Comparison of ENCODE assay signal across 1 cellular context in genomic region chr5:1594336-1595106, GRCh38.
TF ChIP-seq lines count a peak whose summit lies in the region.

No MANE protein-coding gene starts in this region.

TF ChIP-seq in HepG2, 621 proteins besides CTCF, POLR2A, EP300 and RAD21 (continued from another document and continues in another):
- TF ChIP-seq, protein P1, sequence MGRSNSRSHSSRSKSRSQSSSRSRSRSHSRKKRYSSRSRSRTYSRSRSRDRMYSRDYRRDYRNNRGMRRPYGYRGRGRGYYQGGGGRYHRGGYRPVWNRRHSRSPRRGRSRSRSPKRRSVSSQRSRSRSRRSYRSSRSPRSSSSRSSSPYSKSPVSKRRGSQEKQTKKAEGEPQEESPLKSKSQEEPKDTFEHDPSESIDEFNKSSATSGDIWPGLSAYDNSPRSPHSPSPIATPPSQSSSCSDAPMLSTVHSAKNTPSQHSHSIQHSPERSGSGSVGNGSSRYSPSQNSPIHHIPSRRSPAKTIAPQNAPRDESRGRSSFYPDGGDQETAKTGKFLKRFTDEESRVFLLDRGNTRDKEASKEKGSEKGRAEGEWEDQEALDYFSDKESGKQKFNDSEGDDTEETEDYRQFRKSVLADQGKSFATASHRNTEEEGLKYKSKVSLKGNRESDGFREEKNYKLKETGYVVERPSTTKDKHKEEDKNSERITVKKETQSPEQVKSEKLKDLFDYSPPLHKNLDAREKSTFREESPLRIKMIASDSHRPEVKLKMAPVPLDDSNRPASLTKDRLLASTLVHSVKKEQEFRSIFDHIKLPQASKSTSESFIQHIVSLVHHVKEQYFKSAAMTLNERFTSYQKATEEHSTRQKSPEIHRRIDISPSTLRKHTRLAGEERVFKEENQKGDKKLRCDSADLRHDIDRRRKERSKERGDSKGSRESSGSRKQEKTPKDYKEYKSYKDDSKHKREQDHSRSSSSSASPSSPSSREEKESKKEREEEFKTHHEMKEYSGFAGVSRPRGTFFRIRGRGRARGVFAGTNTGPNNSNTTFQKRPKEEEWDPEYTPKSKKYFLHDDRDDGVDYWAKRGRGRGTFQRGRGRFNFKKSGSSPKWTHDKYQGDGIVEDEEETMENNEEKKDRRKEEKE (IDR thresholded peaks at IDR 0.05), result no peak
- TF ChIP-seq UBTF (CRISPR knock-in tag; IDR thresholded peaks at IDR 0.05) (peak; percentile 68), MTA3 (CRISPR knock-in tag; IDR thresholded peaks at IDR 0.05) (no peak), ZNF589 (CRISPR knock-in tag; conservative IDR thresholded peaks at IDR 0.05) (no peak), TGIF2 (CRISPR knock-in tag; IDR thresholded peaks at IDR 0.05) (no peak), ZNF761 (CRISPR knock-in tag; conservative IDR thresholded peaks at IDR 0.05) (peak; percentile 91), NBN (conservative IDR thresholded peaks at IDR 0.05) (no peak), CBX5 (CRISPR knock-in tag; IDR thresholded peaks at IDR 0.05; ENCODE audit: borderline replicate concordance) (no peak), ZNF567 (CRISPR knock-in tag; IDR thresholded peaks at IDR 0.05; ENCODE audit: borderline replicate concordance) (0 out of 2 replicates have a peak, but pooled peaks have one; percentile 67), JARID2 (CRISPR knock-in tag; IDR thresholded peaks at IDR 0.05; ENCODE audit: insufficient replicate concordance) (no peak), ZNF720 (CRISPR knock-in tag; IDR thresholded peaks at IDR 0.05) (no peak), FOXK1 (CRISPR knock-in tag; IDR thresholded peaks at IDR 0.05; ENCODE audit: borderline replicate concordance, low read depth) (peak; percentile 62; the same call in 1 of the 2 replicates), IKZF1 (IDR thresholded peaks at IDR 0.05) (no peak), SMARCE1 (IDR thresholded peaks at IDR 0.05; ENCODE audit: borderline replicate concordance) (no peak), DMAP1 (CRISPR knock-in tag; IDR thresholded peaks at IDR 0.05) (peak; percentile 75; the same call in 1 of the 2 replicates), GPBP1L1 (CRISPR knock-in tag; IDR thresholded peaks at IDR 0.05) (no peak), CCAR2 (optimal IDR thresholded peaks at IDR 0.05; ENCODE audit: low read depth, low read length) (no peak), ZNF335 (CRISPR knock-in tag; IDR thresholded peaks at IDR 0.05) (peak; percentile 35; the same call in 1 of the 2 replicates), ARNTL (CRISPR knock-in tag; IDR thresholded peaks at IDR 0.05) (peak; percentile 45; the same call in 1 of the 2 replicates), KLF9 (CRISPR knock-in tag; IDR thresholded peaks at IDR 0.05; ENCODE audit: low read depth) (no peak), ZNF780A (CRISPR knock-in tag; IDR thresholded peaks at IDR 0.05) (no peak), MZF1 (CRISPR knock-in tag; IDR thresholded peaks at IDR 0.05; ENCODE audit: borderline replicate concordance) (no peak), SIN3B (IDR thresholded peaks at IDR 0.05; ENCODE audit: low read length) (no peak), TBP (CRISPR knock-in tag; IDR thresholded peaks at IDR 0.05) (no peak), PPARG (CRISPR knock-in tag; conservative IDR thresholded peaks at IDR 0.05) (0 out of 2 replicates have a peak, but pooled peaks have one; percentile 48), SOX5 (CRISPR knock-in tag; IDR thresholded peaks at IDR 0.05; ENCODE audit: borderline replicate concordance) (no peak), ZFP36L2 (CRISPR knock-in tag; IDR thresholded peaks at IDR 0.05) (no peak), ZKSCAN1 (IDR thresholded peaks at IDR 0.05; ENCODE audit: low read length) (no peak), YEATS2 (CRISPR knock-in tag; IDR thresholded peaks at IDR 0.05; ENCODE audit: borderline replicate concordance) (peak; percentile 39; the same call in 1 of the 2 replicates), SAP130 (CRISPR knock-in tag; IDR thresholded peaks at IDR 0.05; ENCODE audit: low read depth) (peak; percentile 79), AHR (CRISPR knock-in tag; IDR thresholded peaks at IDR 0.05) (no peak), SMARCC2 (IDR thresholded peaks at IDR 0.05) (no peak), ZNF788 (CRISPR knock-in tag; IDR thresholded peaks at IDR 0.05; ENCODE audit: borderline replicate concordance) (no peak), NAIF1 (CRISPR knock-in tag; IDR thresholded peaks at IDR 0.05; ENCODE audit: borderline replicate concordance) (no peak), HNRNPLL (IDR thresholded peaks at IDR 0.05; ENCODE audit: low read depth, low read length, poor library complexity, severe bottlenecking) (peak; percentile 90), ZSCAN30 (CRISPR knock-in tag; IDR thresholded peaks at IDR 0.05) (no peak), NONO (IDR thresholded peaks at IDR 0.05) (no peak), NONO (CRISPR knock-in tag; conservative IDR thresholded peaks at IDR 0.05) (peak; percentile 73), ZNF709 (CRISPR knock-in tag; IDR thresholded peaks at IDR 0.05) (no peak), TCF12 (IDR thresholded peaks at IDR 0.05) (no peak), TCF12 (CRISPR knock-in tag; IDR thresholded peaks at IDR 0.05) (0 out of 2 replicates have a peak, but pooled peaks have one; percentile 36), PBX3 (CRISPR knock-in tag; IDR thresholded peaks at IDR 0.05; ENCODE audit: borderline replicate concordance) (no peak), ZNF431 (CRISPR knock-in tag; IDR thresholded peaks at IDR 0.05; ENCODE audit: borderline replicate concordance, low read depth) (0 out of 2 replicates have a peak, but pooled peaks have one; percentile 43), TEF (CRISPR knock-in tag; IDR thresholded peaks at IDR 0.05) (no peak), PAX8 (CRISPR knock-in tag; IDR thresholded peaks at IDR 0.05; ENCODE audit: borderline replicate concordance) (no peak), ZNF629 (CRISPR knock-in tag; conservative IDR thresholded peaks at IDR 0.05) (no peak), ZNF3 (CRISPR knock-in tag; IDR thresholded peaks at IDR 0.05) (no peak), RNF2 (conservative IDR thresholded peaks at IDR 0.05; ENCODE audit: low read depth) (no peak; the same call in 1 of the 2 replicates)
- TF ChIP-seq, protein P2, sequence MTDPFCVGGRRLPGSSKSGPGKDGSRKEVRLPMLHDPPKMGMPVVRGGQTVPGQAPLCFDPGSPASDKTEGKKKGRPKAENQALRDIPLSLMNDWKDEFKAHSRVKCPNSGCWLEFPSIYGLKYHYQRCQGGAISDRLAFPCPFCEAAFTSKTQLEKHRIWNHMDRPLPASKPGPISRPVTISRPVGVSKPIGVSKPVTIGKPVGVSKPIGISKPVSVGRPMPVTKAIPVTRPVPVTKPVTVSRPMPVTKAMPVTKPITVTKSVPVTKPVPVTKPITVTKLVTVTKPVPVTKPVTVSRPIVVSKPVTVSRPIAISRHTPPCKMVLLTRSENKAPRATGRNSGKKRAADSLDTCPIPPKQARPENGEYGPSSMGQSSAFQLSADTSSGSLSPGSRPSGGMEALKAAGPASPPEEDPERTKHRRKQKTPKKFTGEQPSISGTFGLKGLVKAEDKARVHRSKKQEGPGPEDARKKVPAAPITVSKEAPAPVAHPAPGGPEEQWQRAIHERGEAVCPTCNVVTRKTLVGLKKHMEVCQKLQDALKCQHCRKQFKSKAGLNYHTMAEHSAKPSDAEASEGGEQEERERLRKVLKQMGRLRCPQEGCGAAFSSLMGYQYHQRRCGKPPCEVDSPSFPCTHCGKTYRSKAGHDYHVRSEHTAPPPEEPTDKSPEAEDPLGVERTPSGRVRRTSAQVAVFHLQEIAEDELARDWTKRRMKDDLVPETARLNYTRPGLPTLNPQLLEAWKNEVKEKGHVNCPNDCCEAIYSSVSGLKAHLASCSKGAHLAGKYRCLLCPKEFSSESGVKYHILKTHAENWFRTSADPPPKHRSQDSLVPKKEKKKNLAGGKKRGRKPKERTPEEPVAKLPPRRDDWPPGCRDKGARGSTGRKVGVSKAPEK (CRISPR knock-in tag; IDR thresholded peaks at IDR 0.05; ENCODE audit: borderline replicate concordance), result no peak
- TF ChIP-seq, protein P3, sequence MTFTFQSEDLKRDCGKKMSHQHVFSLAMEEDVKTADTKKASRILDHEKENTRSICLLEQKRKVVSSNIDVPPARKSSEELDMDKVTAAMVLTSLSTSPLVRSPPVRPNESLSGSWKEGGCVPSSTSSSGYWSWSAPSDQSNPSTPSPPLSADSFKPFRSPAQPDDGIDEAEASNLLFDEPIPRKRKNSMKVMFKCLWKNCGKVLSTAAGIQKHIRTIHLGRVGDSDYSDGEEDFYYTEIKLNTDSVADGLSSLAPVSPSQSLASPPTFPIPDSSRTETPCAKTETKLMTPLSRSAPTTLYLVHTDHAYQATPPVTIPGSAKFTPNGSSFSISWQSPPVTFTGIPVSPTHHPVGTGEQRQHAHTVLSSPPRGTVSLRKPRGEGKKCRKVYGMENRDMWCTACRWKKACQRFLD (CRISPR knock-in tag; IDR thresholded peaks at IDR 0.05; ENCODE audit: borderline replicate concordance), result no peak
- TF ChIP-seq, protein P4, sequence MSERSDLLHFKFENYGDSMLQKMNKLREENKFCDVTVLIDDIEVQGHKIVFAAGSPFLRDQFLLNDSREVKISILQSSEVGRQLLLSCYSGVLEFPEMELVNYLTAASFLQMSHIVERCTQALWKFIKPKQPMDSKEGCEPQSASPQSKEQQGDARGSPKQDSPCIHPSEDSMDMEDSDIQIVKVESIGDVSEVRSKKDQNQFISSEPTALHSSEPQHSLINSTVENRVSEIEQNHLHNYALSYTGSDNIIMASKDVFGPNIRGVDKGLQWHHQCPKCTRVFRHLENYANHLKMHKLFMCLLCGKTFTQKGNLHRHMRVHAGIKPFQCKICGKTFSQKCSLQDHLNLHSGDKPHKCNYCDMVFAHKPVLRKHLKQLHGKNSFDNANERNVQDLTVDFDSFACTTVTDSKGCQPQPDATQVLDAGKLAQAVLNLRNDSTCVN (CRISPR knock-in tag; IDR thresholded peaks at IDR 0.05; ENCODE audit: borderline replicate concordance), result no peak
- TF ChIP-seq, protein P5, sequence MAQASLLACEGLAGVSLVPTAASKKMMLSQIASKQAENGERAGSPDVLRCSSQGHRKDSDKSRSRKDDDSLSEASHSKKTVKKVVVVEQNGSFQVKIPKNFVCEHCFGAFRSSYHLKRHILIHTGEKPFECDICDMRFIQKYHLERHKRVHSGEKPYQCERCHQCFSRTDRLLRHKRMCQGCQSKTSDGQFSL (CRISPR knock-in tag; IDR thresholded peaks at IDR 0.05), result no peak
- TF ChIP-seq, protein P6, sequence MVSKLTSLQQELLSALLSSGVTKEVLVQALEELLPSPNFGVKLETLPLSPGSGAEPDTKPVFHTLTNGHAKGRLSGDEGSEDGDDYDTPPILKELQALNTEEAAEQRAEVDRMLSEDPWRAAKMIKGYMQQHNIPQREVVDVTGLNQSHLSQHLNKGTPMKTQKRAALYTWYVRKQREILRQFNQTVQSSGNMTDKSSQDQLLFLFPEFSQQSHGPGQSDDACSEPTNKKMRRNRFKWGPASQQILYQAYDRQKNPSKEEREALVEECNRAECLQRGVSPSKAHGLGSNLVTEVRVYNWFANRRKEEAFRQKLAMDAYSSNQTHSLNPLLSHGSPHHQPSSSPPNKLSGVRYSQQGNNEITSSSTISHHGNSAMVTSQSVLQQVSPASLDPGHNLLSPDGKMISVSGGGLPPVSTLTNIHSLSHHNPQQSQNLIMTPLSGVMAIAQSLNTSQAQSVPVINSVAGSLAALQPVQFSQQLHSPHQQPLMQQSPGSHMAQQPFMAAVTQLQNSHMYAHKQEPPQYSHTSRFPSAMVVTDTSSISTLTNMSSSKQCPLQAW (CRISPR knock-in tag; IDR thresholded peaks at IDR 0.05), result 0 out of 2 replicates have a peak, but pooled peaks have one; percentile 21
- TF ChIP-seq, protein P7, sequence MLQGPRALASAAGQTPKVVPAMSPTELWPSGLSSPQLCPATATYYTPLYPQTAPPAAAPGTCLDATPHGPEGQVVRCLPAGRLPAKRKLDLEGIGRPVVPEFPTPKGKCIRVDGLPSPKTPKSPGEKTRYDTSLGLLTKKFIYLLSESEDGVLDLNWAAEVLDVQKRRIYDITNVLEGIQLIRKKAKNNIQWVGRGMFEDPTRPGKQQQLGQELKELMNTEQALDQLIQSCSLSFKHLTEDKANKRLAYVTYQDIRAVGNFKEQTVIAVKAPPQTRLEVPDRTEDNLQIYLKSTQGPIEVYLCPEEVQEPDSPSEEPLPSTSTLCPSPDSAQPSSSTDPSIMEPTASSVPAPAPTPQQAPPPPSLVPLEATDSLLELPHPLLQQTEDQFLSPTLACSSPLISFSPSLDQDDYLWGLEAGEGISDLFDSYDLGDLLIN (CRISPR knock-in tag; IDR thresholded peaks at IDR 0.05; ENCODE audit: borderline replicate concordance), result peak; percentile 54; the same call in 1 of the 2 replicates
